Comparison of ENCODE assay signal across 1 cellular context in the genomic region with DNA sequence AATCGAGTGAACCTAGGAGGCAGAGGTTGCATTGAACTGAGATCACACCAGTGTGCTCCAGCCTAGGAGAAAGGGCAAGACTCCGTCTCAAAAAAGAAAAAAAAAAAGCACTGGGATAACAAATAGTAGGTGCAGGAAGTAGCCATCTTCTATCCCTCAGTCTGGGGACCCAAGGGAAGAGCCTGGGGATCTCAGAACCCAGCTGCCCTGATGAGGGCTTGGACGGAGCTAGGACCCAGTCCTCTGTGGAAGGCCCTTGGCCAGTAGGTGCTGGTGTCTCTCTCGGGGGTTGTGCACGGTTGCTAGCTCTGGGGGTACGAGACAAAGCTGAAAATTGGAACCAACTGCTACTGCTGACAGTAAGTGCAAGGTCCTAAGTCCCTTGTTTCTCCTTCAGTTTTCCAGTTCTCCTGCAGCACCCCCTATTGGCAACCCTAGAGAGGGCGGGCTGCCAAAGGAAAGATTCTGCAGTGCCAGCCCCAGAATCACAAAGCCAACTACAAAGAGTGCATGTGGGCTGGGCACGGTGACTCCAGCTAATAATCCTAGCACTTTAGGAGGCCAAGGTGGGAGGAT.
TF ChIP-seq lines count a peak whose summit lies in the region.

No MANE protein-coding gene starts in this region.

TF ChIP-seq in K562, 482 proteins besides CTCF, POLR2A, EP300 and RAD21:
- TF ChIP-seq STAG1 (CRISPR knock-in tag; IDR thresholded peaks at IDR 0.05; ENCODE audit: borderline replicate concordance): peak; percentile 62; the same call in 1 of the 2 replicates
- TF ChIP-seq SETDB1 (IDR thresholded peaks at IDR 0.05; ENCODE audit: low read length): no peak
- peak; percentile 37; the same call in 1 of the 2 replicates for TF ChIP-seq SMC3 (conservative IDR thresholded peaks at IDR 0.05; ENCODE audit: insufficient read depth, low read depth, low read length)
- TF ChIP-seq, protein P1, sequence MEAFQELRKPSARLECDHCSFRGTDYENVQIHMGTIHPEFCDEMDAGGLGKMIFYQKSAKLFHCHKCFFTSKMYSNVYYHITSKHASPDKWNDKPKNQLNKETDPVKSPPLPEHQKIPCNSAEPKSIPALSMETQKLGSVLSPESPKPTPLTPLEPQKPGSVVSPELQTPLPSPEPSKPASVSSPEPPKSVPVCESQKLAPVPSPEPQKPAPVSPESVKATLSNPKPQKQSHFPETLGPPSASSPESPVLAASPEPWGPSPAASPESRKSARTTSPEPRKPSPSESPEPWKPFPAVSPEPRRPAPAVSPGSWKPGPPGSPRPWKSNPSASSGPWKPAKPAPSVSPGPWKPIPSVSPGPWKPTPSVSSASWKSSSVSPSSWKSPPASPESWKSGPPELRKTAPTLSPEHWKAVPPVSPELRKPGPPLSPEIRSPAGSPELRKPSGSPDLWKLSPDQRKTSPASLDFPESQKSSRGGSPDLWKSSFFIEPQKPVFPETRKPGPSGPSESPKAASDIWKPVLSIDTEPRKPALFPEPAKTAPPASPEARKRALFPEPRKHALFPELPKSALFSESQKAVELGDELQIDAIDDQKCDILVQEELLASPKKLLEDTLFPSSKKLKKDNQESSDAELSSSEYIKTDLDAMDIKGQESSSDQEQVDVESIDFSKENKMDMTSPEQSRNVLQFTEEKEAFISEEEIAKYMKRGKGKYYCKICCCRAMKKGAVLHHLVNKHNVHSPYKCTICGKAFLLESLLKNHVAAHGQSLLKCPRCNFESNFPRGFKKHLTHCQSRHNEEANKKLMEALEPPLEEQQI (IDR thresholded peaks at IDR 0.05): no peak
- no peak for TF ChIP-seq ZBTB7A (IDR thresholded peaks at IDR 0.05; ENCODE audit: borderline replicate concordance, control insufficient read depth, low read depth, low read length)
- TF ChIP-seq RBM39 (optimal IDR thresholded peaks at IDR 0.05; ENCODE audit: low read depth, low read length): no peak
- peak; percentile 29; the same call in 1 of the 2 replicates for TF ChIP-seq NFIC (IDR thresholded peaks at IDR 0.05)
- peak; percentile 29; the same call in 1 of the 2 replicates for TF ChIP-seq KLF16 (IDR thresholded peaks at IDR 0.05)
TF ChIP-seq in K562: peak in this region for 4.
